ENCODE assay signal across 15 cellular contexts in genomic region chr17:18005496-18005895, GRCh38.
"Had no signal": no experiment of that assay in that cellular context is flagged by ENCODE, and none has a peak within 500 bp of the region (broad histone marks: within the 10 kb centered on the region; RNA-seq: fewer than 3 reads in every experiment).

No MANE protein-coding gene starts in this region.

- H3K4me1 ChIP-seq: sigmoid colon, thyroid gland, vagina had no signal

- H3K27me3 Mint-ChIP-seq: activated naive CD4-positive, alpha-beta T cell treated with anti-CD3 and anti-CD28 coated beads, Interleukin-2, amount 50 U/mL, for 24 hours had no signal

- H3K27ac Mint-ChIP-seq: activated naive CD4-positive, alpha-beta T cell treated with anti-CD3 and anti-CD28 coated beads, Interleukin-2, amount 50 U/mL, for 24 hours; mesothelial cell of epicardium; nephron progenitor cell; T-helper 2 cell treated with Interferon-gamma antibody and Interleukin-4, amounts not matched to agents 5 μg/mL and 100 μg/mL, for 36 hours had no signal

- H3K27ac ChIP-seq: sigmoid colon, thyroid gland, vagina had no signal

- H3K27me3 ChIP-seq: sigmoid colon, thyroid gland, vagina had no signal

- H3K4me3 Mint-ChIP-seq: activated naive CD4-positive, alpha-beta T cell treated with anti-CD3 and anti-CD28 coated beads, Interleukin-2, amount 50 U/mL, for 24 hours; mesothelial cell of epicardium; nephron progenitor cell; T-helper 2 cell treated with Interferon-gamma antibody and Interleukin-4, amounts not matched to agents 5 μg/mL and 100 μg/mL, for 36 hours had no signal

- DNase-seq: activated CD4-positive, alpha-beta T cell treated with anti-CD3 and anti-CD28 coated beads, Interleukin-2, amount 50 U/mL, for 1 hour; activated CD4-positive, CD25-positive, alpha-beta regulatory T cell; activated CD8-positive, alpha-beta memory T cell treated with anti-CD3 and anti-CD28 coated beads for 24 hours; activated T-cell treated with anti-CD3 and anti-CD28 coated beads for 4 hours; caudate nucleus; hypothalamus; kidney glomerular epithelial cell; sigmoid colon; stimulated activated CD4-positive, alpha-beta T cell treated with anti-CD3 and anti-CD28 coated beads, Interleukin-2, amount 100 ng/mL, for 24 hours; thyroid gland had no signal

- H3K36me3 ChIP-seq: thyroid gland, vagina had no signal

- H3K4me1 Mint-ChIP-seq: activated naive CD4-positive, alpha-beta T cell treated with anti-CD3 and anti-CD28 coated beads, Interleukin-2, amount 50 U/mL, for 24 hours; mesothelial cell of epicardium had no signal

- H3K9me3 ChIP-seq: sigmoid colon, thyroid gland, vagina had no signal

- H3K36me3 Mint-ChIP-seq: activated naive CD4-positive, alpha-beta T cell treated with anti-CD3 and anti-CD28 coated beads, Interleukin-2, amount 50 U/mL, for 24 hours had no signal

- H3K9me3 Mint-ChIP-seq: activated naive CD4-positive, alpha-beta T cell treated with anti-CD3 and anti-CD28 coated beads, Interleukin-2, amount 50 U/mL, for 24 hours; T-helper 2 cell treated with Interferon-gamma antibody and Interleukin-4, amounts not matched to agents 5 μg/mL and 100 μg/mL, for 36 hours had no signal

- H3K4me3 ChIP-seq: sigmoid colon, thyroid gland, vagina had no signal
